ENCODE assay signal across 3 cellular contexts in genomic region chrX:7240929-7241328, GRCh38.
A peak's percentile ranks its signal among the peaks of the same experiment; 100 is the strongest.
TF ChIP-seq lines count a peak whose summit lies in the region.

No MANE protein-coding gene starts in this region.

TF ChIP-seq in HepG2, 621 proteins besides CTCF, POLR2A, EP300 and RAD21:
- TF ChIP-seq ZNF207 (IDR thresholded peaks at IDR 0.05; ENCODE audit: borderline replicate concordance) (no peak), NAIF1 (CRISPR knock-in tag; IDR thresholded peaks at IDR 0.05; ENCODE audit: borderline replicate concordance) (no peak), MAFK (conservative IDR thresholded peaks at IDR 0.05 in 1 of 2, IDR thresholded peaks at IDR 0.05 in 1 of 2; ENCODE audit: low read length in 2 of 2) (peak; percentile 20 to 50; a peak in 2 of 4 replicates), ADNP (CRISPR knock-in tag; IDR thresholded peaks at IDR 0.05) (no peak), SNAPC2 (CRISPR knock-in tag; IDR thresholded peaks at IDR 0.05) (no peak)
- TF ChIP-seq, protein P1, sequence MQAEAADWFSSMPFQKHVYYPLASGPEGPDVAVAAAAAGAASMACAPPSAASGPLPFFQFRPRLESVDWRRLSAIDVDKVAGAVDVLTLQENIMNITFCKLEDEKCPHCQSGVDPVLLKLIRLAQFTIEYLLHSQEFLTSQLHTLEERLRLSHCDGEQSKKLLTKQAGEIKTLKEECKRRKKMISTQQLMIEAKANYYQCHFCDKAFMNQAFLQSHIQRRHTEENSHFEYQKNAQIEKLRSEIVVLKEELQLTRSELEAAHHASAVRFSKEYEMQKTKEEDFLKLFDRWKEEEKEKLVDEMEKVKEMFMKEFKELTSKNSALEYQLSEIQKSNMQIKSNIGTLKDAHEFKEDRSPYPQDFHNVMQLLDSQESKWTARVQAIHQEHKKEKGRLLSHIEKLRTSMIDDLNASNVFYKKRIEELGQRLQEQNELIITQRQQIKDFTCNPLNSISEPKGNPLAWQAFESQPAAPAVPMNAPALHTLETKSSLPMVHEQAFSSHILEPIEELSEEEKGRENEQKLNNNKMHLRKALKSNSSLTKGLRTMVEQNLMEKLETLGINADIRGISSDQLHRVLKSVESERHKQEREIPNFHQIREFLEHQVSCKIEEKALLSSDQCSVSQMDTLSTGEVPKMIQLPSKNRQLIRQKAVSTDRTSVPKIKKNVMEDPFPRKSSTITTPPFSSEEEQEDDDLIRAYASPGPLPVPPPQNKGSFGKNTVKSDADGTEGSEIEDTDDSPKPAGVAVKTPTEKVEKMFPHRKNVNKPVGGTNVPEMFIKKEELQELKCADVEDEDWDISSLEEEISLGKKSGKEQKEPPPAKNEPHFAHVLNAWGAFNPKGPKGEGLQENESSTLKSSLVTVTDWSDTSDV (CRISPR knock-in tag; IDR thresholded peaks at IDR 0.05): no peak
TF ChIP-seq in HepG2: peak in this region for 1.

TF ChIP-seq in K562, 482 proteins besides CTCF, POLR2A, EP300 and RAD21:
- TF ChIP-seq ZNF316 (IDR thresholded peaks at IDR 0.05): 0 out of 2 replicates have a peak, but pooled peaks have one; percentile 6
- TF ChIP-seq SLC30A9 (CRISPR knock-in tag; IDR thresholded peaks at IDR 0.05): no peak

TF ChIP-seq in H1, 55 proteins besides CTCF, POLR2A, EP300 and RAD21:
- TF ChIP-seq MAFK (IDR thresholded peaks at IDR 0.05; ENCODE audit: low read depth, low read length): 0 out of 2 replicates have a peak, but pooled peaks have one; percentile 3
- no peak for TF ChIP-seq SP4 (IDR thresholded peaks at IDR 0.05; ENCODE audit: low read length)
- TF ChIP-seq CHD1 (IDR thresholded peaks at IDR 0.05; ENCODE audit: low read depth, low read length): no peak
